In the genomic region with DNA sequence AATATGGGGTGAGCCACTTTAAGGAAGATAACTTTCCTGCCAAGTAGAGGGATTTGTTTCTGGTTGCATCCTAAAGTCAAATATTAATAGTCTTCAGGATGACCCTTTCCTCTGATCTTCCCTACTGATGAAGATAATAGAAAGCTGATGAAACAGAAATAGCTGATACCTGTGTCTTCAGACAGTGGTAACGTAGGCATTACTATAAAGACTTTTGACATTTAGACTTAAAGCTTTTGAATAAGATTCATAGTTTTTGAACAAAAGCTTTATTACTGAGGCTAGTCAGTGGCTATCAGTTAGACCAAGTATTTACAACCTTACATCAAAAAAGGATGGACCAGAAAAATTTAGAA, we compare ENCODE assay signal across 10 cellular contexts. TPM values are rescaled to one million over a fixed set of nuclear protein-coding genes. Genes with fewer than 3 reads are reported as not detected.
A peak's percentile ranks its signal among the peaks of the same experiment; 100 is the strongest.
DNase-seq lines count a peak whose midpoint lies in the region; ATAC-seq and TF ChIP-seq lines count a peak whose summit lies in the region.
"Had no signal": no experiment of that assay in that cellular context is flagged by ENCODE, and none has a peak within 500 bp of the region (broad histone marks: within the 10 kb centered on the region; RNA-seq: fewer than 3 reads in every experiment).

No MANE protein-coding gene starts in this region.

- H3K36me3 Mint-ChIP-seq in H9 (ENCODE audit: insufficient read depth in 1 of 3, low read depth in 3 of 3), result no peaks in the 10 kb centered on the region
- peaks cover 52% of the 10 kb centered on the region for H3K36me3 Mint-ChIP-seq in activated CD8-positive, alpha-beta T cell treated with anti-CD3 and anti-CD28 coated beads, Interleukin-2, amount 10 ng/mL, durations not matched to agents 7 days and 5 days (ENCODE audit: low read depth)

- no peak overlapping the region for H2AK5ac ChIP-seq in H9 (ENCODE audit: insufficient read length, low read length)

- peak overlapping the region; percentile 78 for H3K4me2 ChIP-seq in H9 (ENCODE audit: insufficient read depth, insufficient read length, low read length)
- peak overlapping the region; percentile 77 for H3K4me2 ChIP-seq in skeletal muscle satellite cell (ENCODE audit: low read length)

- peak overlapping the region; percentile 74 for H3K4me3 ChIP-seq in skeletal muscle satellite cell (ENCODE audit: low read length)

- H3K9me3 ChIP-seq in H9 (ENCODE audit: control insufficient read depth, low read depth, low read length) (no peaks in the 10 kb centered on the region), skeletal muscle satellite cell (replicated peaks; ENCODE audit: low read length) (no peaks in the 10 kb centered on the region)

- no peak overlapping the region for H2BK15ac ChIP-seq in H9 (ENCODE audit: low read depth, low read length)

- H3K4me1 ChIP-seq in H9 (ENCODE audit: insufficient read depth, low read length), result no peaks in the 10 kb centered on the region
- H3K4me1 ChIP-seq in foreskin keratinocyte, result peaks cover 17% of the 10 kb centered on the region
- H3K4me1 ChIP-seq in skeletal muscle satellite cell (ENCODE audit: control insufficient read depth, insufficient read depth, low read length), result peaks cover 33% of the 10 kb centered on the region

- no peak overlapping the region for H2BK120ac ChIP-seq in H9 (ENCODE audit: low read depth, low read length, poor library complexity, severe bottlenecking)

- no peaks in the 10 kb centered on the region for H4K20me1 ChIP-seq in H9 (ENCODE audit: control insufficient read depth, insufficient read depth, insufficient read length)

- H3K9ac ChIP-seq in H9 (ENCODE audit: extremely low read depth, insufficient read length, low read length) (no peak overlapping the region), skeletal muscle satellite cell (ENCODE audit: low read depth, low read length) (peak overlapping the region; percentile 88)

- no peak overlapping the region for H3T11ph ChIP-seq in H9 (ENCODE audit: low read length)

- H4K91ac ChIP-seq in H9 (ENCODE audit: insufficient read length, low read depth, low read length), result no peak overlapping the region

- H3K23ac ChIP-seq in H9 (ENCODE audit: insufficient read length, low read depth, low read length), result no peak overlapping the region

- no peaks in the 10 kb centered on the region; a peak in 1 of 5 replicates for H3K9me3 Mint-ChIP-seq in H9
- H3K9me3 Mint-ChIP-seq in activated CD8-positive, alpha-beta T cell treated with anti-CD3 and anti-CD28 coated beads, Interleukin-2, amount 10 ng/mL, durations not matched to agents 7 days and 5 days (ENCODE audit: insufficient read depth), result no peaks in the 10 kb centered on the region

- H3K4me3 Mint-ChIP-seq in H9, result peak overlapping the region; percentile 73 to 81; a peak in 4 of 5 replicates
- peak overlapping the region; percentile 95 for H3K4me3 Mint-ChIP-seq in activated CD8-positive, alpha-beta T cell treated with anti-CD3 and anti-CD28 coated beads, Interleukin-2, amount 10 ng/mL, durations not matched to agents 7 days and 5 days

- no peak overlapping the region for H3K56ac ChIP-seq in H9 (ENCODE audit: insufficient read length, low read depth, low read length)

- peaks cover 10% of the 10 kb centered on the region for H3K23me2 ChIP-seq in H9 (ENCODE audit: insufficient read length, low read depth, low read length, poor library complexity, severe bottlenecking)

- H3K79me1 ChIP-seq in H9 (ENCODE audit: insufficient read depth, low read depth, low read length, poor library complexity, severe bottlenecking), result no peaks in the 10 kb centered on the region

- peaks cover 53 to 61% of the 10 kb centered on the region in 2 experiments for H3K4me1 Mint-ChIP-seq in H9
- H3K4me1 Mint-ChIP-seq in activated CD8-positive, alpha-beta T cell treated with anti-CD3 and anti-CD28 coated beads, Interleukin-2, amount 10 ng/mL, durations not matched to agents 7 days and 5 days (ENCODE audit: low read depth), result peaks cover 71% of the 10 kb centered on the region

- no peak overlapping the region for H3K14ac ChIP-seq in H9 (ENCODE audit: insufficient read depth, low read length)

- TF ChIP-seq CTCF in H9 (conservative IDR thresholded peaks at IDR 0.05), result no peak
- no peak for TF ChIP-seq CTCF in foreskin keratinocyte (conservative IDR thresholded peaks at IDR 0.05)

- H4K5ac ChIP-seq in H9 (ENCODE audit: insufficient read length, low read depth, low read length), result no peak overlapping the region

- H2AFZ ChIP-seq in H9 (ENCODE audit: low read length), result no peak overlapping the region

- H3K27ac ChIP-seq in H9 (ENCODE audit: insufficient read length, low read depth, low read length) (no peak overlapping the region), foreskin keratinocyte (peak overlapping the region; percentile 76)

- H3K4ac ChIP-seq in H9 (ENCODE audit: low read depth, low read length), result no peak overlapping the region

- no peak overlapping the region for H2BK5ac ChIP-seq in H9 (ENCODE audit: insufficient read length, low read length)

- ATAC-seq in activated CD8-positive, alpha-beta T cell treated with anti-CD3 and anti-CD28 coated beads, Interleukin-2, amount 10 ng/mL, durations not matched to agents 7 days and 5 days, result no peak
- ATAC-seq in foreskin keratinocyte (no peak), GM18519 (IDR thresholded peaks at IDR 0.05; ENCODE audit: low FRiP score, unreplicated experiment) (no peak), HG03095 (IDR thresholded peaks at IDR 0.05; ENCODE audit: unreplicated experiment) (no peak)

- peaks cover 3% of the 10 kb centered on the region; the same call in 1 of the 2 replicates for H3K79me2 ChIP-seq in H9 (ENCODE audit: insufficient read depth, low read length)

- no peaks in the 10 kb centered on the region for H3K36me3 ChIP-seq in skeletal muscle satellite cell (ENCODE audit: insufficient read depth, low read length)

- no peak overlapping the region for H3K18ac ChIP-seq in H9 (ENCODE audit: insufficient read length, low read depth, low read length)

- WGBS in H9 (ENCODE audit: extremely low coverage, insufficient read length, low lambda C conversion rate), result no CpG with 5 or more reads among the region's 1 CpG

- H3K27me3 ChIP-seq in H9 (ENCODE audit: insufficient read depth, low read length), result no peaks in the 10 kb centered on the region
- no peaks in the 10 kb centered on the region for H3K27me3 ChIP-seq in foreskin keratinocyte
- no peaks in the 10 kb centered on the region for H3K27me3 ChIP-seq in skeletal muscle satellite cell (ENCODE audit: control insufficient read depth, insufficient read depth, low read length)

- CTCF ChIA-PET in activated CD8-positive, alpha-beta T cell treated with anti-CD3 and anti-CD28 coated beads, Interleukin-2, amount 10 ng/mL, durations not matched to agents 7 days and 5 days (lab: Charles Lee), result interaction anchor here (0.8 to 3.6 kb wide), 13 partner anchors 9 to 265 kb away, joined by 3 to 21 read pairs (median 3); partner anchors contain the start of gene SMIM13

- H4K8ac ChIP-seq in H9 (replicated peaks; ENCODE audit: insufficient read length, low read depth, low read length), result no peak overlapping the region

- H3K27ac Mint-ChIP-seq in H9, result no peak overlapping the region
- peak overlapping the region; percentile 74 for H3K27ac Mint-ChIP-seq in activated CD8-positive, alpha-beta T cell treated with anti-CD3 and anti-CD28 coated beads, Interleukin-2, amount 10 ng/mL, durations not matched to agents 7 days and 5 days

- POLR2A ChIA-PET in activated CD8-positive, alpha-beta T cell treated with anti-CD3 and anti-CD28 coated beads, Interleukin-2, amount 10 ng/mL, durations not matched to agents 7 days and 5 days (lab: Charles Lee), result interaction anchor here (0.7 to 4.9 kb wide), 10 partner anchors 9 to 151 kb away, joined by 4 to 75 read pairs (median 20); no protein-coding TSS in a partner anchor

- no peak overlapping the region for H2BK20ac ChIP-seq in H9 (ENCODE audit: low read depth, low read length, poor library complexity, severe bottlenecking)

- no peak overlapping the region for H2BK12ac ChIP-seq in H9 (ENCODE audit: insufficient read length, low read depth, low read length)

- DNase-seq in H9 (no peak), foreskin keratinocyte (no peak), GDM1 (lab: John Stamatoyannopoulos, UW) (no peak), COR-L47 (lab: John Stamatoyannopoulos, UW) (no peak)
- DNase-seq in activated CD8-positive, alpha-beta T cell treated with anti-CD3 and anti-CD28 coated beads, Interleukin-2, amount 10 ng/mL, durations not matched to agents 7 days and 5 days, result no peak
- DNase-seq: activated CD8-positive, alpha-beta memory T cell treated with anti-CD3 and anti-CD28 coated beads, Interleukin-2, amount 50 U/mL, for 4 hours; NCI-H510A treated with DMSO at 0.1 percent for 48 hours had no signal

- no peaks in the 10 kb centered on the region for H3K27me3 Mint-ChIP-seq in H9 (ENCODE audit: low read depth)
- H3K27me3 Mint-ChIP-seq in activated CD8-positive, alpha-beta T cell treated with anti-CD3 and anti-CD28 coated beads, Interleukin-2, amount 10 ng/mL, durations not matched to agents 7 days and 5 days (ENCODE audit: low read depth), result no peaks in the 10 kb centered on the region

RNA-seq across cellular contexts. Expression of gene NEDD9, which starts 1.4 kb away (rescaled TPM):
- total RNA-seq in H9 (2021) (5.5 and 5.8 TPM in 2 replicates), foreskin keratinocyte (3.1 and 3.6 TPM in 2 replicates)
- total RNA-seq in activated CD8-positive, alpha-beta T cell treated with anti-CD3 and anti-CD28 coated beads, Interleukin-2, amount 10 ng/mL, durations not matched to agents 7 days and 5 days, result 10 to 100 TPM; 64.9 to 69.5 TPM
- 1.1 and 1.2 TPM in 2 replicates for polyA plus RNA-seq in foreskin keratinocyte
- total RNA-seq in skeletal muscle satellite cell (2012; rRNA removed), result 0.22 and 0.25 TPM in 2 replicates
